Comparison of ENCODE assay signal across 8 cellular contexts in genomic region chr19:55206664-55207500, GRCh38. TPM values are rescaled to one million over a fixed set of nuclear protein-coding genes. Genes with fewer than 3 reads are reported as not detected.
DNase-seq lines count a peak whose midpoint lies in the region; ATAC-seq and TF ChIP-seq lines count a peak whose summit lies in the region.

No MANE protein-coding gene starts in this region.

- CTCF ChIA-PET in WTC11 (lab: Charles Lee) = interaction anchor here (1.0 to 1.3 kb wide), 4 partner anchors 14 to 60 kb away, joined by 3 to 4 read pairs (median 3); partner anchors contain the start of gene DNAAF3
- CTCF ChIA-PET in CD4-positive, alpha-beta memory T cell (lab: Charles Lee; ENCODE audit: partially characterized antibody) = no interaction called here

- no peak overlapping the region for H4K8ac ChIP-seq in mesendoderm (ENCODE audit: low read depth, low read length)

- peak overlapping the region; percentile 63; the same call in 1 of the 2 replicates for H3K27ac Mint-ChIP-seq in WTC11
- H3K27ac Mint-ChIP-seq in CD4-positive, alpha-beta memory T cell = peak overlapping the region in 3 of 7 donors; percentile 57 to 60 (median 59)

- H3K9ac ChIP-seq in DND-41 (ENCODE audit: low read depth, low read length) = no peak overlapping the region
- peak overlapping the region; percentile 47 for H3K9ac ChIP-seq in endocrine pancreas (ENCODE audit: control insufficient read depth, insufficient read depth, low read length)
- no peak overlapping the region for H3K9ac ChIP-seq in mesendoderm (ENCODE audit: low read length)

- no CpG with 5 or more reads among the region's 29 CpGs for WGBS in mesendoderm (ENCODE audit: extremely low coverage, insufficient coverage, low lambda C conversion rate)

- H3K4me3 ChIP-seq in DND-41 (ENCODE audit: low read depth in 1 of 2, low read length in 2 of 2) (no peak overlapping the region), endocrine pancreas (ENCODE audit: control insufficient read depth, insufficient read depth, low read length) (peak overlapping the region; percentile 44), mesendoderm (ENCODE audit: low read length) (no peak overlapping the region)
- no peak overlapping the region for H3K4me3 ChIP-seq in CD4-positive, alpha-beta memory T cell (ENCODE audit: low read length in 2 of 2)

- H2BK15ac ChIP-seq in mesendoderm (replicated peaks; ENCODE audit: low read depth) = no peak overlapping the region

- H3K23ac ChIP-seq in mesendoderm (ENCODE audit: low read length) = no peak overlapping the region

- DNase-seq in DND-41 (peak; percentile 33), MV-4-11 (lab: John Stamatoyannopoulos, UW) (peak; percentile 87), WTC11 (ENCODE audit: low spot score) (peak; percentile 72), mesendoderm (peak; percentile 80)
- DNase-seq in stimulated activated CD8-positive, alpha-beta memory T cell treated with anti-CD3 and anti-CD28 coated beads, Interleukin-7, amount 100 ng/mL, for 4 hours (ENCODE audit: low read depth in 2 of 2) = peak; percentile 8 to 20
- no peak for DNase-seq in CD4-positive, alpha-beta memory T cell

- no peaks in the 10 kb centered on the region for H3K79me1 ChIP-seq in mesendoderm (ENCODE audit: low read length)

- no peaks in the 10 kb centered on the region for H3K36me3 Mint-ChIP-seq in WTC11
- no peaks in the 10 kb centered on the region for H3K36me3 Mint-ChIP-seq in CD4-positive, alpha-beta memory T cell

- peaks cover 8% of the 10 kb centered on the region for H3K4me1 Mint-ChIP-seq in WTC11
- peaks cover 0 to 2% (median 0%) of the 10 kb centered on the region in 4 donors for H3K4me1 Mint-ChIP-seq in CD4-positive, alpha-beta memory T cell

- no peak overlapping the region for H3K56ac ChIP-seq in mesendoderm (ENCODE audit: low read length)

- peaks cover 5% of the 10 kb centered on the region for H3K9me3 Mint-ChIP-seq in WTC11
- peaks cover 0 to 1% (median 0%) of the 10 kb centered on the region in 8 donors for H3K9me3 Mint-ChIP-seq in CD4-positive, alpha-beta memory T cell

- no peak overlapping the region for H2BK5ac ChIP-seq in mesendoderm (ENCODE audit: low read length)

- intact Hi-C loops in CD4-positive, alpha-beta memory T cell (cut with micrococcal nuclease) = no loop called here

- no peaks in the 10 kb centered on the region for H3K9me3 ChIP-seq in DND-41 (ENCODE audit: insufficient read depth, low read length, severe bottlenecking)
- no peaks in the 10 kb centered on the region for H3K9me3 ChIP-seq in endocrine pancreas (ENCODE audit: control insufficient read depth, low read length)
- H3K9me3 ChIP-seq in CD4-positive, alpha-beta memory T cell (ENCODE audit: control insufficient read depth in 1 of 2, low read length in 2 of 2) = no peaks in the 10 kb centered on the region

- H3K79me2 ChIP-seq in DND-41 (ENCODE audit: insufficient read depth, low read length) (no peaks in the 10 kb centered on the region), mesendoderm (ENCODE audit: control insufficient read depth, insufficient read depth, low read length) (no peaks in the 10 kb centered on the region)

- H4K20me1 ChIP-seq in DND-41 (ENCODE audit: insufficient read depth, low read length) = no peaks in the 10 kb centered on the region

- H3K36me3 ChIP-seq in DND-41 (ENCODE audit: insufficient read depth, low read length) (no peaks in the 10 kb centered on the region), endocrine pancreas (ENCODE audit: control insufficient read depth, insufficient read depth, low read length) (no peaks in the 10 kb centered on the region), mesendoderm (ENCODE audit: control insufficient read depth, insufficient read depth, low read length) (no peaks in the 10 kb centered on the region)
- no peaks in the 10 kb centered on the region for H3K36me3 ChIP-seq in CD4-positive, alpha-beta memory T cell (ENCODE audit: insufficient read depth, low read length)

- no peak overlapping the region for H3K18ac ChIP-seq in mesendoderm (ENCODE audit: low read length)

- H3K27me3 Mint-ChIP-seq in WTC11 (ENCODE audit: low read depth) = peaks cover 47% of the 10 kb centered on the region
- H3K27me3 Mint-ChIP-seq in CD4-positive, alpha-beta memory T cell = peaks cover 13 to 25% of the 10 kb centered on the region in 2 donors

- H3K27ac ChIP-seq in DND-41 (ENCODE audit: low read length) = no peak overlapping the region
- H3K27ac ChIP-seq in mesendoderm (ENCODE audit: low read depth, low read length) = no peak overlapping the region
- H3K27ac ChIP-seq in CD4-positive, alpha-beta memory T cell (ENCODE audit: low read depth, low read length) = no peak overlapping the region

- H4K5ac ChIP-seq in mesendoderm (ENCODE audit: low read length) = no peak overlapping the region

- H2AK5ac ChIP-seq in mesendoderm (ENCODE audit: low read length) = no peak overlapping the region

- no peak overlapping the region for H3K4me2 ChIP-seq in DND-41 (ENCODE audit: insufficient read depth, low read length)
- no peak overlapping the region for H3K4me2 ChIP-seq in mesendoderm (ENCODE audit: low read length)

- no peaks in the 10 kb centered on the region for H3K4me1 ChIP-seq in DND-41 (ENCODE audit: insufficient read depth, low read length)
- H3K4me1 ChIP-seq in endocrine pancreas (ENCODE audit: control insufficient read depth, insufficient read depth, low read length) = no peaks in the 10 kb centered on the region
- H3K4me1 ChIP-seq in mesendoderm (ENCODE audit: control insufficient read depth, low read depth, low read length) = no peaks in the 10 kb centered on the region
- no peaks in the 10 kb centered on the region for H3K4me1 ChIP-seq in CD4-positive, alpha-beta memory T cell (ENCODE audit: insufficient read depth, low read length)

- H2AFZ ChIP-seq in DND-41 (ENCODE audit: low read depth, low read length) = no peak overlapping the region

- no peak overlapping the region for H2BK120ac ChIP-seq in mesendoderm (ENCODE audit: low read depth, low read length)

- POLR2A ChIA-PET in WTC11 (lab: Charles Lee) = interaction anchor here (0.7 kb wide), 1 partner anchor 532 kb away, joined by 5 read pairs; no protein-coding TSS in a partner anchor
- POLR2A ChIA-PET in CD4-positive, alpha-beta memory T cell (lab: Charles Lee; ENCODE audit: partially characterized antibody) = no interaction called here

- H3K27me3 ChIP-seq in DND-41 (ENCODE audit: insufficient read depth, low read length, poor library complexity) (no peaks in the 10 kb centered on the region), endocrine pancreas (ENCODE audit: control insufficient read depth, insufficient read depth, low read length) (no peaks in the 10 kb centered on the region), mesendoderm (ENCODE audit: insufficient read depth, low read length, poor library complexity) (no peaks in the 10 kb centered on the region)
- H3K27me3 ChIP-seq in CD4-positive, alpha-beta memory T cell (ENCODE audit: insufficient read depth, low read length) = peaks cover 8% of the 10 kb centered on the region

- H3K4me3 Mint-ChIP-seq in WTC11 = peak overlapping the region; percentile 54
- H3K4me3 Mint-ChIP-seq in CD4-positive, alpha-beta memory T cell = no peak overlapping the region

- no peak overlapping the region for H3K4ac ChIP-seq in mesendoderm (ENCODE audit: low read depth, low read length)

- peak; percentile 80 for ATAC-seq in DND-41 (ENCODE audit: insufficient read depth, low read depth)
- peak; percentile 99 for ATAC-seq in WTC11
- ATAC-seq in HG03139 (IDR thresholded peaks at IDR 0.05; ENCODE audit: unreplicated experiment) = no peak

- TF ChIP-seq CTCF in DND-41 (IDR thresholded peaks at IDR 0.05; ENCODE audit: borderline replicate concordance, extremely low read depth, low read length, poor library complexity, severe bottlenecking) (no peak), WTC11 (IDR thresholded peaks at IDR 0.05) (no peak)

TF ChIP-seq in WTC11, 78 proteins besides CTCF, POLR2A, EP300 and RAD21:
- TF ChIP-seq AR (CRISPR knock-in tag; IDR thresholded peaks at IDR 0.05) = no peak
- peak; percentile 47 for TF ChIP-seq GABPB1 (CRISPR knock-in tag; IDR thresholded peaks at IDR 0.05)

RNA-seq across cellular contexts. Expression of gene PTPRH, which starts 2.4 kb away (rescaled TPM):
- total RNA-seq in WTC11 (2021) = 0.41 to 0.63 TPM (median 0.44 TPM) in 3 replicates
- polyA plus RNA-seq in mesendoderm (2013, experiment 1 of 2) = 0.15 TPM
- polyA plus RNA-seq in mesendoderm (2013, experiment 2 of 2) = 0.22 TPM
- not detected for total RNA-seq in CD4-positive, alpha-beta memory T cell
- polyA plus RNA-seq in CD4-positive, alpha-beta memory T cell = not detected

RNA-seq across cellular contexts. Expression of gene TMEM86B, which starts 21.7 kb away (rescaled TPM):
- total RNA-seq in WTC11 (2021) = 3.5 to 4.2 TPM (median 4.1 TPM) in 3 replicates
- 1.3 TPM for polyA plus RNA-seq in mesendoderm (2013, experiment 1 of 2)
- polyA plus RNA-seq in mesendoderm (2013, experiment 2 of 2) = 1.1 TPM
- total RNA-seq in CD4-positive, alpha-beta memory T cell = 10 to 100 TPM; 19.7 to 22.1 TPM
- polyA plus RNA-seq in CD4-positive, alpha-beta memory T cell = 1 to 10 TPM in 1 of 2 donors, not detected in 1; 3.5 TPM

RNA-seq across cellular contexts. Expression of gene SYT5, which starts 26.8 kb away (rescaled TPM):
- 0.77 to 2.5 TPM (median 1.1 TPM) in 3 replicates for total RNA-seq in WTC11 (2021)
- polyA plus RNA-seq in mesendoderm (2013, experiment 1 of 2) = 0.53 TPM
- polyA plus RNA-seq in mesendoderm (2013, experiment 2 of 2) = 0.24 TPM
- total RNA-seq in CD4-positive, alpha-beta memory T cell = not detected
- under 1 TPM; 0.29 to 0.59 TPM for polyA plus RNA-seq in CD4-positive, alpha-beta memory T cell

RNA-seq across cellular contexts. Expression of gene DNAAF3, which starts 40.5 kb away (rescaled TPM):
- 4.0 to 5.9 TPM (median 5.6 TPM) in 3 replicates for total RNA-seq in WTC11 (2021)
- 1.4 TPM for polyA plus RNA-seq in mesendoderm (2013, experiment 1 of 2)
- polyA plus RNA-seq in mesendoderm (2013, experiment 2 of 2) = 1.1 TPM
- not detected for total RNA-seq in CD4-positive, alpha-beta memory T cell
- under 1 TPM in 1 of 2 donors, not detected in 1; 0.93 TPM for polyA plus RNA-seq in CD4-positive, alpha-beta memory T cell

RNA-seq across cellular contexts. Expression of gene TNNI3, which starts 49.4 kb away (rescaled TPM):
- 15.0 to 36.7 TPM (median 34.0 TPM) in 3 replicates for total RNA-seq in WTC11 (2021)
- 4.3 TPM for polyA plus RNA-seq in mesendoderm (2013, experiment 1 of 2)
- 4.0 TPM for polyA plus RNA-seq in mesendoderm (2013, experiment 2 of 2)
- not detected for total RNA-seq in CD4-positive, alpha-beta memory T cell
- polyA plus RNA-seq in CD4-positive, alpha-beta memory T cell = not detected

Comparison
In these comparisons a context has a peak if more than half of its experiments do, and no peak if none do; other contexts are left out.
1. DNase-seq: peak in DND-41 (single experiment), MV-4-11 (single experiment), WTC11 (single experiment), mesendoderm (single experiment) and stimulated activated CD8-positive, alpha-beta memory T cell treated with anti-CD3 and anti-CD28 coated beads, Interleukin-7, amount 100 ng/mL, for 4 hours (2 of 2); none in CD4-positive, alpha-beta memory T cell (0 of 5).